8 cellular contexts compared by ENCODE assay signal in genomic region chr6:108260809-108261569, GRCh38. TPM values are rescaled to one million over a fixed set of nuclear protein-coding genes. Genes with fewer than 3 reads are reported as not detected.
DNase-seq lines count a peak whose midpoint lies in the region; ATAC-seq, FAIRE-seq and TF ChIP-seq lines count a peak whose summit lies in the region.

SNX3 (minus strand) TSS chr6:108261040; CDS start chr6:108260921, 119 bp downstream.

- peak within 1 kb of the TSS; percentile 79 to 99 (median 98) for H3K4me3 ChIP-seq in keratinocyte (ENCODE audit: control insufficient read depth in 2 of 3, extremely low read depth in 1 of 3, insufficient read depth in 2 of 3, low read depth in 1 of 3, low read length in 3 of 3)

- peaks cover 45% of the 10 kb centered on the region for H3K79me2 ChIP-seq in keratinocyte (ENCODE audit: control insufficient read depth, insufficient read depth, low read length)

- no peaks in the 10 kb centered on the region for H3K9me3 ChIP-seq in keratinocyte (ENCODE audit: control insufficient read depth, low read depth, low read length)

- H3K4me1 ChIP-seq in keratinocyte (ENCODE audit: control insufficient read depth, extremely low read depth, insufficient read depth, low read length), result peaks cover 2% of the 10 kb centered on the region

- peak within 1 kb of the TSS; percentile 85 for H3K4me2 ChIP-seq in keratinocyte (ENCODE audit: control insufficient read depth, extremely low read depth, insufficient read depth, low read depth, low read length)

- ATAC-seq in GM19035 (IDR thresholded peaks at IDR 0.05; ENCODE audit: unreplicated experiment) (peak; percentile 84), HG03354 (IDR thresholded peaks at IDR 0.05; ENCODE audit: poor library complexity, severe bottlenecking, unreplicated experiment) (peak; percentile 92)

- peak within 1 kb of the TSS; percentile 77 for H3K27ac ChIP-seq in keratinocyte (ENCODE audit: control insufficient read depth, insufficient read depth, low read length)

- DNase-seq in Ammon's horn (ENCODE audit: low spot score) (peak; percentile 93), NCI-H446 treated with DMSO at 0.1 percent for 48 hours (lab: John Stamatoyannopoulos, UW) (peak; percentile 90), cerebellum (ENCODE audit: low spot score) (peak; percentile 93), keratinocyte (ENCODE audit: low read depth, low spot score) (peak; percentile 52)
- peak; percentile 79 for DNase-seq in activated CD4-positive, alpha-beta T cell treated with anti-CD3 and anti-CD28 coated beads for 1 hour
- peak; percentile 79 to 81 for DNase-seq in stimulated activated CD4-positive, alpha-beta T cell treated with anti-CD3 and anti-CD28 coated beads, Interleukin-15, amount 100 ng/mL, for 1 hour (ENCODE audit: low read depth in 1 of 2, low spot score in 1 of 2)

- no peaks in the 10 kb centered on the region for H3K27me3 ChIP-seq in keratinocyte (ENCODE audit: control insufficient read depth, extremely low read depth, insufficient read depth, low read length)

- peak within 1 kb of the TSS; percentile 91 for H3K9ac ChIP-seq in keratinocyte (ENCODE audit: control insufficient read depth, extremely low read depth, insufficient read depth, low read length)

- H3K9me1 ChIP-seq in keratinocyte (ENCODE audit: control insufficient read depth, extremely low read depth, insufficient read depth, low read length), result no peaks in the 10 kb centered on the region

- peak; percentile 9 for FAIRE-seq in keratinocyte (lab: Jason Lieb, UNC)

- H4K20me1 ChIP-seq in keratinocyte (ENCODE audit: control insufficient read depth, extremely low read depth, insufficient read depth, low read length), result no peaks in the 10 kb centered on the region

- dilution Hi-C loops in keratinocyte (cut with MboI; ENCODE audit: extremely low pct_ligation_motif_present, low sequenced_read_pairs), result no loop called here

- peak in 2 of 3 experiments; percentile 6 to 18 for TF ChIP-seq CTCF in keratinocyte (optimal IDR thresholded peaks at IDR 0.05 in 1 of 3, IDR thresholded peaks at IDR 0.05 in 1 of 3, conservative IDR thresholded peaks at IDR 0.05 in 1 of 3; ENCODE audit: extremely low read depth in 1 of 3, insufficient read depth in 2 of 3, low read length in 3 of 3)

- peak within 1 kb of the TSS; percentile 95 for H2AFZ ChIP-seq in keratinocyte (ENCODE audit: control insufficient read depth, low read length)

- H3K36me3 ChIP-seq in keratinocyte (ENCODE audit: control insufficient read depth in 2 of 2, extremely low read depth in 1 of 2, insufficient read depth in 2 of 2, low read length in 2 of 2), result peaks cover 0 to 6% of the 10 kb centered on the region in 2 experiments

RNA-seq across cellular contexts. Expression of gene SNX3, which starts in this region (rescaled TPM):
- total RNA-seq in cerebellum, result 98.4 TPM
- polyA plus RNA-seq in keratinocyte, result 177 to 460 TPM (median 316 TPM) in 3 replicates
- 234 TPM for polyA plus RNA-seq in keratinocyte (2011; ENCODE audit: low read depth)
- polyA plus RNA-seq in keratinocyte (2011; cell fraction: cytosol; rRNA removed), result 303 and 745 TPM in 2 replicates
- 101 and 136 TPM in 2 replicates for polyA plus RNA-seq in keratinocyte (2011; cell fraction: nucleus; rRNA removed)
- 149 and 186 TPM in 2 replicates for polyA plus RNA-seq in keratinocyte (2012; ENCODE audit: low replicate concordance)
- 82.3 to 147 TPM (median 118 TPM) in 3 replicates for polyA minus RNA-seq in keratinocyte
- 109 TPM for polyA minus RNA-seq in keratinocyte (2011; cell fraction: cytosol; rRNA and poly(A)+ RNA removed)
- 17.8 and 34.0 TPM in 2 replicates for polyA minus RNA-seq in keratinocyte (2011; cell fraction: nucleus; rRNA and poly(A)+ RNA removed)

Comparison
In these comparisons a context has a peak if more than half of its experiments do, and no peak if none do; other contexts are left out.
1. Peak in every context shown above with its lines: DNase-seq, ATAC-seq, H3K4me3 ChIP-seq and H3K27ac ChIP-seq.